Comparison of ENCODE assay signal across 1 cellular context in genomic region chr13:99655351-99656091, GRCh38.
TF ChIP-seq lines count a peak whose summit lies in the region.

No MANE protein-coding gene starts in this region.

TF ChIP-seq in HCT116, 20 proteins besides CTCF, POLR2A, EP300 and RAD21 (continued from another document):
- TF ChIP-seq REST (IDR thresholded peaks at IDR 0.05; ENCODE audit: low read depth) (no peak), EZH2 (IDR thresholded peaks at IDR 0.05) (no peak), POLR2AphosphoS5 (IDR thresholded peaks at IDR 0.05; ENCODE audit: low read depth, low read length) (no peak), ELF1 (IDR thresholded peaks at IDR 0.05; ENCODE audit: borderline replicate concordance, low read depth) (no peak), EGR1 (IDR thresholded peaks at IDR 0.05; ENCODE audit: low read depth) (0 out of 2 replicates have a peak, but pooled peaks have one; percentile 17), ZFX (IDR thresholded peaks at IDR 0.05) (no peak), CBX3 (IDR thresholded peaks at IDR 0.05; ENCODE audit: low read depth) (no peak), ZBTB33 (IDR thresholded peaks at IDR 0.05; ENCODE audit: extremely low read depth, insufficient replicate concordance, low read length) (no peak), YY1 (IDR thresholded peaks at IDR 0.05; ENCODE audit: extremely low read depth, insufficient replicate concordance, low read depth, low read length) (no peak), MAX (IDR thresholded peaks at IDR 0.05) (peak; percentile 85), EZH2phosphoT487 (IDR thresholded peaks at IDR 0.05; ENCODE audit: borderline replicate concordance) (no peak), JUND (IDR thresholded peaks at IDR 0.05) (peak; percentile 59), SP1 (IDR thresholded peaks at IDR 0.05; ENCODE audit: low read depth) (peak; percentile 39; the same call in 1 of the 2 replicates), TCF7L2 (IDR thresholded peaks at IDR 0.05; ENCODE audit: borderline replicate concordance, extremely low read depth, insufficient read depth, insufficient read length) (no peak), CEBPB (IDR thresholded peaks at IDR 0.05; ENCODE audit: low read depth) (no peak; the same call in 1 of the 2 replicates), SRF (IDR thresholded peaks at IDR 0.05; ENCODE audit: low read depth) (no peak), ZNF274 (IDR thresholded peaks at IDR 0.05; ENCODE audit: low read depth, low read length) (no peak), ATF3 (IDR thresholded peaks at IDR 0.05) (no peak; the same call in 1 of the 2 replicates), FOSL1 (IDR thresholded peaks at IDR 0.05; ENCODE audit: low read depth) (peak; percentile 51)
